Comparison of ENCODE assay signal across 7 cellular contexts in genomic region chr17:48997103-48997826, GRCh38. TPM values are rescaled to one million over a fixed set of nuclear protein-coding genes. Genes with fewer than 3 reads are reported as not detected.
A peak's percentile ranks its signal among the peaks of the same experiment; 100 is the strongest.
DNase-seq lines count a peak whose midpoint lies in the region; ATAC-seq and TF ChIP-seq lines count a peak whose summit lies in the region.

Gene IGF2BP1 (plus strand): TSS chr17:48997385. CDS start chr17:48997746, 361 bp downstream.

- peaks cover 49% of the 10 kb centered on the region for H3K27me3 Mint-ChIP-seq in brain
- H3K27me3 Mint-ChIP-seq in mesothelial cell of epicardium (ENCODE audit: low read depth) = no peaks in the 10 kb centered on the region

- peaks cover 0 to 7% of the 10 kb centered on the region in 2 donors for H3K4me1 ChIP-seq in uterus

- intact Hi-C loops in uterus (cut with DNase I; ENCODE audit: low total_unique reads) = no loop called here

- H3K4me3 ChIP-seq in GM12875 (ENCODE audit: low read depth, low read length) (peak within 1 kb of the TSS; percentile 60), uterus (peak within 1 kb of the TSS in 1 of 2 donors; percentile 20)

- H3K27ac ChIP-seq in uterus = no peak within 1 kb of the TSS

- TF ChIP-seq CTCF in GM12875 (IDR thresholded peaks at IDR 0.05; ENCODE audit: borderline replicate concordance, insufficient read depth, low read depth, low read length) (no peak), brain (conservative IDR thresholded peaks at IDR 0.05) (no peak), mesothelial cell of epicardium (IDR thresholded peaks at IDR 0.05; ENCODE audit: unreplicated experiment) (no peak), uterus (IDR thresholded peaks at IDR 0.05) (no peak)

- H3K36me3 ChIP-seq in uterus = no peaks in the 10 kb centered on the region

- H3K27ac Mint-ChIP-seq in brain (peak within 1 kb of the TSS in 4 of 5 experiments; percentile 67 to 98 (median 98)), mesothelial cell of epicardium (peak within 1 kb of the TSS; percentile 99)

- peaks cover 0 to 2% of the 10 kb centered on the region in 2 donors for H3K9me3 ChIP-seq in uterus

- DNase-seq in NOMO-1 treated with DMSO at 0.1 percent for 48 hours (lab: John Stamatoyannopoulos, UW; ENCODE audit: unreplicated experiment) (peak; percentile 30), mesothelial cell of epicardium (ENCODE audit: low spot score in 2 of 2, unreplicated experiment in 2 of 2) (peak; percentile 56 to 81), uterus (no peak)
- DNase-seq in activated CD4-positive, CD25-positive, alpha-beta regulatory T cell treated with anti-CD3 and anti-CD28 coated beads, Interleukin-2, amount 50 U/mL, for 72 hours = no peak

- H3K4me1 Mint-ChIP-seq in brain (peaks cover 53% of the 10 kb centered on the region), mesothelial cell of epicardium (peaks cover 47% of the 10 kb centered on the region)

- H3K4me3 Mint-ChIP-seq in brain (peak within 1 kb of the TSS; percentile 82 to 95 (median 87)), mesothelial cell of epicardium (peak within 1 kb of the TSS; percentile 96)

- no peak for TF ChIP-seq POLR2A in uterus (IDR thresholded peaks at IDR 0.05)

- H3K9me3 Mint-ChIP-seq in brain (peaks cover 0 to 4% (median 0%) of the 10 kb centered on the region in 5 experiments), mesothelial cell of epicardium (no peaks in the 10 kb centered on the region)

- H3K27me3 ChIP-seq in uterus = peaks cover 37 to 99% of the 10 kb centered on the region in 2 donors

- H3K36me3 Mint-ChIP-seq in brain (no peaks in the 10 kb centered on the region), mesothelial cell of epicardium (no peaks in the 10 kb centered on the region)

- ATAC-seq in HG03378 (IDR thresholded peaks at IDR 0.05; ENCODE audit: unreplicated experiment) = no peak

RNA-seq across cellular contexts. Expression of gene IGF2BP1, which starts in this region (rescaled TPM):
- not detected for polyA plus RNA-seq in brain (ENCODE audit: insufficient read depth, low read depth, low replicate concordance)
- total RNA-seq in mesothelial cell of epicardium = 225 to 227 TPM (median 227 TPM) in 3 replicates
- total RNA-seq in uterus = 1 to 10 TPM in 1 of 4 donors, under 1 TPM in 1, not detected in 2; under 0.01 to 1.8 TPM

Comparison
In these comparisons a context has a peak if more than half of its experiments do, and no peak if none do; other contexts are left out.
1. RNA of gene IGF2BP1 (total RNA-seq): 225 to 227 TPM in mesothelial cell of epicardium; under 0.01 to 1.8 TPM in uterus; every median in the first group is over 10 times any median in the second.
2. DNase-seq: peak in NOMO-1 treated with DMSO at 0.1 percent for 48 hours (single experiment) and mesothelial cell of epicardium (2 of 2); none in uterus (0 of 2) and activated CD4-positive, CD25-positive, alpha-beta regulatory T cell treated with anti-CD3 and anti-CD28 coated beads, Interleukin-2, amount 50 U/mL, for 72 hours (single experiment).